In the genomic region with DNA sequence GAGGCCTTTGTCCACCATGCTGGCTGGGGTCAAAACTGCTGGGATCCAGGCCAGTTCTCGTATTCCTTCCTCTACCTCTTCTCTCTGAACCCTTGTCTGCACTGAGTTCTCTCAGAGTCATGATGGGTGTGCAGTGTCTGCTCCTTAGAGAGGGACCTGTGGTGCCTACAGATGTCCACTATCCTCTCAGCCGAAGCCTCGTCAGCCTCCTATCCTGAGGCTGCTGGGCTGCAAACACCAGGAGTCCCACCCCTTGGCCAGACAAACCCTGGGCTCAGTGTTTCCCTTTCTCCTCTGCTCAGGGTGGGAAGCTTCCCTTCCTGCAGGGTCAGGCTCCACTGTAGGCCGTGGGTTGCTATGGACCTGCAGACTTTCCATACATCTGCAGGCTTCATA, we compare ENCODE assay signal across 8 cellular contexts. TPM values are rescaled to one million over a fixed set of nuclear protein-coding genes. Genes with fewer than 3 reads are reported as not detected.
A peak's percentile ranks its signal among the peaks of the same experiment; 100 is the strongest.
DNase-seq lines count a peak whose midpoint lies in the region; ATAC-seq and TF ChIP-seq lines count a peak whose summit lies in the region.

No MANE protein-coding gene starts in this region.

- H3K4me3 ChIP-seq in ascending aorta (peak overlapping the region in 1 of 2 donors; percentile 46), transverse colon (peak overlapping the region in 3 of 4 donors; percentile 29 to 56 (median 37))

- no peaks in the 10 kb centered on the region for H3K36me3 ChIP-seq in ascending aorta
- no peaks in the 10 kb centered on the region for H3K36me3 ChIP-seq in transverse colon

- no peak for DNase-seq in activated naive CD4-positive, alpha-beta T cell treated with anti-CD3 and anti-CD28 coated beads for 36 hours
- DNase-seq in activated naive CD4-positive, alpha-beta T cell treated with Interleukin-2 at 50 U/mL for 16 hours: no peak
- DNase-seq in ascending aorta (ENCODE audit: low spot score in 2 of 2): no peak
- peak; percentile 47 for DNase-seq in mesenteric fat pad (ENCODE audit: low spot score)
- no peak for DNase-seq in transverse colon
- no peak for DNase-seq in amygdala (lab: John Stamatoyannopoulos, UW)
- no peak for DNase-seq in NCI-H1694 (lab: John Stamatoyannopoulos, UW)

- H3K27ac Mint-ChIP-seq in activated naive CD4-positive, alpha-beta T cell treated with anti-CD3 and anti-CD28 coated beads for 36 hours: peak overlapping the region; percentile 98

- H3K9me3 ChIP-seq in ascending aorta (no peaks in the 10 kb centered on the region), transverse colon (no peaks in the 10 kb centered on the region)

- peak overlapping the region; percentile 27 to 31 for H3K27ac ChIP-seq in ascending aorta
- peak overlapping the region; percentile 71 to 85 (median 82) for H3K27ac ChIP-seq in transverse colon

- no peak for TF ChIP-seq CTCF in ascending aorta (IDR thresholded peaks at IDR 0.05)
- TF ChIP-seq CTCF in transverse colon (IDR thresholded peaks at IDR 0.05): no peak

- WGBS in transverse colon (ENCODE audit: low coverage in 1 of 2), 2 donors: 59% methylated on average over 4 of the region's 4 CpGs; no CpG with 5 or more reads in 1 of the 2 donors

- CTCF ChIA-PET in activated naive CD4-positive, alpha-beta T cell treated with anti-CD3 and anti-CD28 coated beads for 36 hours (lab: Charles Lee): interaction anchor here (1.4 to 4.4 kb wide), 4 partner anchors 10 to 205 kb away, joined by 3 to 41 read pairs (median 9); no protein-coding TSS in a partner anchor

- ATAC-seq in HG03280 (IDR thresholded peaks at IDR 0.05; ENCODE audit: unreplicated experiment): no peak

- no peak for TF ChIP-seq EP300 in transverse colon (IDR thresholded peaks at IDR 0.05; ENCODE audit: low read depth)

- in situ Hi-C loops in transverse colon (cut with MboI; ENCODE audit: low pct_ligation_motif_present in 1 of 4, low pct_unique_long_range_greater_than_20kb in 1 of 4, low sequenced_read_pairs in 3 of 4): no loop called here

- no peaks in the 10 kb centered on the region for H3K4me1 ChIP-seq in ascending aorta
- peaks cover 0 to 37% (median 9%) of the 10 kb centered on the region in 4 donors for H3K4me1 ChIP-seq in transverse colon

- no peaks in the 10 kb centered on the region for H3K27me3 Mint-ChIP-seq in activated naive CD4-positive, alpha-beta T cell treated with anti-CD3 and anti-CD28 coated beads for 36 hours (ENCODE audit: low read depth)

- TF ChIP-seq POLR2A in transverse colon (IDR thresholded peaks at IDR 0.05): no peak

- peaks cover 46% of the 10 kb centered on the region for H3K4me1 Mint-ChIP-seq in activated naive CD4-positive, alpha-beta T cell treated with anti-CD3 and anti-CD28 coated beads for 36 hours (ENCODE audit: low read depth)

- intact Hi-C loops in activated naive CD4-positive, alpha-beta T cell treated with anti-CD3 and anti-CD28 coated beads for 36 hours (cut with micrococcal nuclease): loop anchor here (5.0 to 10.0 kb wide), 4 partner anchors 355 to 510 kb away; partner anchors contain the start of genes EIF4E2, GIGYF2, TIGD1 and USP40
- intact Hi-C loops in ascending aorta (cut with DNase I) (no loop called here), transverse colon (cut with DNase I; ENCODE audit: low total_unique reads) (no loop called here)

- no peaks in the 10 kb centered on the region for H3K9me3 Mint-ChIP-seq in activated naive CD4-positive, alpha-beta T cell treated with anti-CD3 and anti-CD28 coated beads for 36 hours

- H3K36me3 Mint-ChIP-seq in activated naive CD4-positive, alpha-beta T cell treated with anti-CD3 and anti-CD28 coated beads for 36 hours (ENCODE audit: low read depth): peaks cover 21% of the 10 kb centered on the region

- H3K27me3 ChIP-seq in ascending aorta (no peaks in the 10 kb centered on the region), transverse colon (no peaks in the 10 kb centered on the region)

- H3K4me3 Mint-ChIP-seq in activated naive CD4-positive, alpha-beta T cell treated with anti-CD3 and anti-CD28 coated beads for 36 hours: peak overlapping the region; percentile 98

RNA-seq across cellular contexts. Expression of gene INPP5D, which starts 2.3 kb away (rescaled TPM):
- 10 to 100 TPM; 50.9 to 51.0 TPM for total RNA-seq in activated naive CD4-positive, alpha-beta T cell treated with anti-CD3 and anti-CD28 coated beads for 36 hours
- total RNA-seq in ascending aorta: 21.7 TPM
- total RNA-seq in mesenteric fat pad: 28.8 TPM
- 10 to 100 TPM in 3 of 4 donors, 1 to 10 TPM in 1; 7.8 to 40.4 (median 26.1) TPM for total RNA-seq in transverse colon

RNA-seq across cellular contexts. Expression of gene NEU2, which starts 30.0 kb away (rescaled TPM):
- total RNA-seq in activated naive CD4-positive, alpha-beta T cell treated with anti-CD3 and anti-CD28 coated beads for 36 hours: not detected
- total RNA-seq in ascending aorta (not detected), mesenteric fat pad (not detected), transverse colon (under 1 TPM in 1 of 4 donors, not detected in 3; 0.41 TPM)

RNA-seq across cellular contexts. Expression of gene NGEF, which starts 49.4 kb away (rescaled TPM):
- under 1 TPM in 1 of 2 experiments, not detected in 1; 0.12 TPM for total RNA-seq in activated naive CD4-positive, alpha-beta T cell treated with anti-CD3 and anti-CD28 coated beads for 36 hours
- total RNA-seq in ascending aorta (0.43 TPM), mesenteric fat pad (0.35 TPM), transverse colon (100 to 1,000 TPM in 1 of 4 donors, 10 to 100 TPM in 3; 46.1 to 105 (median 68.8) TPM)

Comparison
In these comparisons a context has a peak if more than half of its experiments do, and no peak if none do; other contexts are left out.
1. RNA of gene NGEF, which starts 49.4 kb away (total RNA-seq): 46.1 to 105 TPM in transverse colon; 0.43 TPM in ascending aorta (single experiment), 0.35 TPM in mesenteric fat pad (single experiment) and 0.12 TPM in activated naive CD4-positive, alpha-beta T cell treated with anti-CD3 and anti-CD28 coated beads for 36 hours; every median in the first group is over 10 times any median in the second.